8 cellular contexts compared by ENCODE assay signal in the genomic region with DNA sequence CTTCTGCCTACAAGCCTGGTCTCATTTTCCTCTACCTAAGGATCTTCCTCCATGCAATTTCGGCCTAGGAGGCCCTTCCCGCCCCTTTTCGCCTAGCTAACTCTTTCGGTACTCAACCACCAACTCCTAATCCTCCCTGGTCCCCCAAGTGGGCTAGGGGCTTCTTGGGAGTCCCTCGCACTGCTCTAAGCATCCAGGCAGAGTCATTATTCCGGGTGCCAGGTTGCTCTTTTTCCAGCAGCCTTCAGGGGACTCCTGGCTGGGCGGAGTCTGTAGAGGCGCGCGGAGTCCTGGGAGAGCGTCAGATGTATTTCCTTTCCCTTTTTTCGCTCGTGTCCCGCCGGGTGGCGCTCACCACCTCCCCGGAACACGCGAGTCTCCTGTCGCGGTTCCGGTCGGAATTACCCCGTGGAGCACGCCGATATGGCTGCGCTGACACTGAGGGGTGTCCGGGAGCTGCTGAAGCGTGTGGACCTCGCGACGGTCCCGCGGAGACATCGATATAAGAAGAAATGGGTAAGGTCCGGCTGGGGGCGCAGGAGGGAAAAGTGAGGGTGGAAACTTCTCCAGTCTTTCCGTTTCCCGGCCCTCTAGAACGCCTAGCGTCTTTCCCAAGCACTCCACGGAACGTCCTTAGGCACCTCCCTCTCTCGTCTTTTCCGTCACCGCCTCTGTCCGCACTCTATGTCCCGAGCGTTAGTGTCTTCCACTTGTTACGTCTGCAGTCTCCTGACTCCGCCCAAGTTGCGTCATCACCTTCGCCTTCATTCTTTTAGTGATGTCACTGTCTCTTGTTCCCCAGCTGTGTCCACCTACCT. TPM values are rescaled to one million over a fixed set of nuclear protein-coding genes. Genes with fewer than 3 reads are reported as not detected.
DNase-seq lines count a peak whose midpoint lies in the region; ATAC-seq, FAIRE-seq and TF ChIP-seq lines count a peak whose summit lies in the region.

Gene NSUN4, plus strand, starts transcription at position 404 of the 818 bp plus-strand sequence. Its CDS starts 20 bp downstream, at position 424.

- peak; percentile 65 to 72 (median 69) for TF ChIP-seq CTCF in H1 (IDR thresholded peaks at IDR 0.05; ENCODE audit: control extremely low read depth in 1 of 3, insufficient read depth in 1 of 3, low read depth in 1 of 3, low read length in 3 of 3)

- WGBS in H1 (ENCODE audit: extremely low coverage in 1 of 2, insufficient coverage in 1 of 2, insufficient read length in 1 of 2, insufficient replicate concordance in 2 of 2, low coverage in 1 of 2, low lambda C conversion rate in 2 of 2, missing lambda C conversion rate in 1 of 2), 2 experiments: 2% methylated on average over 50 of the region's 53 CpGs; no CpG with 5 or more reads in 1 of the 2 experiments
- under 1% methylated on average over 44 of the region's 53 CpGs for WGBS in mesenchymal stem cell

- DNase-seq in COLO829 (ENCODE audit: low spot score): peak; percentile 90
- peak; percentile 95 for DNase-seq in HT-29 (ENCODE audit: low spot score)
- DNase-seq in NOMO-1 treated with DMSO at 0.1 percent for 48 hours (lab: John Stamatoyannopoulos, UW; ENCODE audit: unreplicated experiment): peak; percentile 89
- DNase-seq in activated CD8-positive, alpha-beta memory T cell treated with anti-CD3 and anti-CD28 coated beads for 48 hours (ENCODE audit: low read depth in 2 of 3, low spot score in 2 of 3): peak; percentile 54 to 68 (median 62)
- DNase-seq in H1 (ENCODE audit: low read depth in 1 of 2, low spot score in 2 of 2): peak; percentile 66 to 79
- peak; percentile 99 for DNase-seq in mesenchymal stem cell
- peak; percentile 65 for DNase-seq in stimulated activated CD8-positive, alpha-beta memory T cell treated with anti-CD3 and anti-CD28 coated beads, Interleukin-12 subunit alpha, Interleukin-12 subunit beta, amount 100 ng/mL, for 4 hours (ENCODE audit: low read depth)

- peak within 1 kb of the TSS; percentile 79 for H3K56ac ChIP-seq in H1 (replicated peaks; ENCODE audit: insufficient read length, low read depth, low read length)

- peak within 1 kb of the TSS; percentile 94 for H3K4ac ChIP-seq in H1 (replicated peaks; ENCODE audit: insufficient read length, low read depth, low read length)
- H3K4ac ChIP-seq in mesenchymal stem cell (ENCODE audit: low read depth in 1 of 2, low read length in 2 of 2): peak within 1 kb of the TSS; percentile 95 to 99

- H3K9me3 ChIP-seq in H1 (ENCODE audit: insufficient read depth in 2 of 2, low read depth in 1 of 2, low read length in 1 of 2) (no peaks in the 10 kb centered on the region), mesenchymal stem cell (ENCODE audit: control insufficient read depth, low read length) (no peaks in the 10 kb centered on the region)

- H2BK12ac ChIP-seq in H1 (ENCODE audit: low read depth, low read length): peak within 1 kb of the TSS; percentile 92
- H2BK12ac ChIP-seq in mesenchymal stem cell (ENCODE audit: low read length in 2 of 2): peak within 1 kb of the TSS; percentile 67 to 79

- H3K4me3 ChIP-seq in H1 (ENCODE audit: extremely low read depth in 1 of 4, insufficient read depth in 2 of 4, low read depth in 3 of 4, low read length in 4 of 4): peak within 1 kb of the TSS; percentile 72 to 91 (median 86)
- H3K4me3 ChIP-seq in mesenchymal stem cell (ENCODE audit: insufficient read depth in 1 of 2, low read depth in 1 of 2, low read length in 2 of 2): peak within 1 kb of the TSS; percentile 58 to 96

- H2BK15ac ChIP-seq in H1 (ENCODE audit: low read length) (peak within 1 kb of the TSS; percentile 61; the same call in 1 of the 2 replicates), mesenchymal stem cell (ENCODE audit: low read depth, poor library complexity, severe bottlenecking) (peak within 1 kb of the TSS; percentile 63)

- peaks cover 9% of the 10 kb centered on the region for H3K23me2 ChIP-seq in H1 (ENCODE audit: low read depth, low read length)

- peak within 1 kb of the TSS; percentile 99 for H3K18ac ChIP-seq in H1 (ENCODE audit: extremely low read depth, low read length)
- peak within 1 kb of the TSS; percentile 94 to 99 for H3K18ac ChIP-seq in mesenchymal stem cell (ENCODE audit: low read depth in 1 of 2, low read length in 2 of 2)

- H3K4me2 ChIP-seq in H1 (ENCODE audit: insufficient read depth in 1 of 2, low read depth in 2 of 2, low read length in 2 of 2) (peak within 1 kb of the TSS; percentile 67 to 79), mesenchymal stem cell (ENCODE audit: low read length, poor library complexity, severe bottlenecking) (peak within 1 kb of the TSS; percentile 89)

- 0 out of 2 replicates have a peak within 1 kb of the TSS, but pooled peaks have one; percentile 65 for H2AK5ac ChIP-seq in H1 (ENCODE audit: low read depth, low read length)
- peak within 1 kb of the TSS; percentile 93 for H2AK5ac ChIP-seq in mesenchymal stem cell (ENCODE audit: low read length, severe bottlenecking)

- peak; percentile 21 to 25; a peak in 3 of 4 replicates for TF ChIP-seq RAD21 in H1 (IDR thresholded peaks at IDR 0.05 in 1 of 2, conservative IDR thresholded peaks at IDR 0.05 in 1 of 2; ENCODE audit: low read depth in 2 of 2, low read length in 2 of 2)

- no peaks in the 10 kb centered on the region; a peak in 1 of 4 replicates for H3K79me2 ChIP-seq in H1 (ENCODE audit: control insufficient read depth in 1 of 2, insufficient read depth in 2 of 2, low read length in 2 of 2)

- H3K27ac ChIP-seq in H1 (ENCODE audit: low read depth, low read length) (peak within 1 kb of the TSS; percentile 83), mesenchymal stem cell (ENCODE audit: low read length, poor library complexity, severe bottlenecking) (peak within 1 kb of the TSS; percentile 99)

- TF ChIP-seq POLR2A in H1 (IDR thresholded peaks at IDR 0.05; ENCODE audit: control extremely low read depth in 1 of 2, low read depth in 2 of 2, low read length in 2 of 2): peak; percentile 69 to 74

- H2BK5ac ChIP-seq in H1 (ENCODE audit: low read depth, low read length) (peak within 1 kb of the TSS; percentile 93), mesenchymal stem cell (ENCODE audit: low read depth, low read length, poor library complexity, severe bottlenecking) (peak within 1 kb of the TSS; percentile 93)

- 0 out of 3 replicates have a peak, but pooled peaks of 1 of the 2 experiments have one; percentile 48 for TF ChIP-seq EP300 in H1 (IDR thresholded peaks at IDR 0.05; ENCODE audit: borderline replicate concordance in 1 of 2, low read depth in 2 of 2, low read length in 2 of 2)

- H4K91ac ChIP-seq in H1 (replicated peaks; ENCODE audit: insufficient read length, low read length) (peak within 1 kb of the TSS; percentile 94), mesenchymal stem cell (ENCODE audit: low read length) (peak within 1 kb of the TSS; percentile 91)

- H2BK120ac ChIP-seq in H1 (replicated peaks; ENCODE audit: low read depth, low read length) (peak within 1 kb of the TSS; percentile 19), mesenchymal stem cell (ENCODE audit: low read depth, low read length) (peak within 1 kb of the TSS; percentile 34)

- peaks cover 3% of the 10 kb centered on the region; the same call in 1 of the 2 replicates for H3K79me1 ChIP-seq in H1 (ENCODE audit: low read depth, low read length)
- peaks cover 33% of the 10 kb centered on the region for H3K79me1 ChIP-seq in mesenchymal stem cell (replicated peaks; ENCODE audit: low read length, poor library complexity, severe bottlenecking)

- H4K8ac ChIP-seq in H1 (ENCODE audit: extremely low read depth, insufficient read depth, low read length) (peak within 1 kb of the TSS; percentile 90), mesenchymal stem cell (ENCODE audit: low read length) (peak within 1 kb of the TSS; percentile 99)

- no peak within 1 kb of the TSS for H3K23ac ChIP-seq in H1 (ENCODE audit: insufficient read length)
- peak within 1 kb of the TSS in 1 of 2 experiments; percentile 26 for H3K23ac ChIP-seq in mesenchymal stem cell (ENCODE audit: low read length in 2 of 2)

- peak within 1 kb of the TSS; percentile 91 for H4K5ac ChIP-seq in H1 (ENCODE audit: insufficient read length, low read depth, low read length)

- H3K14ac ChIP-seq in H1 (ENCODE audit: insufficient read length) (no peak within 1 kb of the TSS), mesenchymal stem cell (ENCODE audit: low read length in 2 of 2) (peak within 1 kb of the TSS in 1 of 2 experiments; percentile 90)

- H3K27me3 ChIP-seq in H1 (replicated peaks in 1 of 4; ENCODE audit: control insufficient read depth in 3 of 4, extremely low read depth in 1 of 4, insufficient read depth in 3 of 4, low read length in 3 of 4): no peaks in the 10 kb centered on the region
- no peaks in the 10 kb centered on the region for H3K27me3 ChIP-seq in mesenchymal stem cell (ENCODE audit: control insufficient read depth in 1 of 2, insufficient read depth in 1 of 2, low read length in 2 of 2)

- CTCF ChIA-PET in H1 (lab: Charles Lee; ENCODE audit: partially characterized antibody): interaction anchor here (0.7 to 2.8 kb wide), 19 partner anchors 10 to 277 kb away, joined by 3 to 21 read pairs (median 4); partner anchors contain the start of genes LRRC41 and UQCRH

- peak within 1 kb of the TSS; percentile 13 to 84 (median 78) for H3K9ac ChIP-seq in H1 (replicated peaks in 1 of 4; ENCODE audit: extremely low read depth in 1 of 4, low read depth in 3 of 4, low read length in 3 of 4)
- H3K9ac ChIP-seq in mesenchymal stem cell (ENCODE audit: low read length): peak within 1 kb of the TSS; percentile 99

- peak; percentile 55 for ATAC-seq in GM19468 (IDR thresholded peaks at IDR 0.05; ENCODE audit: extremely low read depth, unreplicated experiment)

- H3K36me3 ChIP-seq in H1 (ENCODE audit: control insufficient read depth in 2 of 4, insufficient read depth in 4 of 4, low read length in 3 of 4) (peaks cover 0 to 18% (median 11%) of the 10 kb centered on the region in 4 experiments; a peak in 6 of 8 replicates), mesenchymal stem cell (ENCODE audit: control insufficient read depth in 1 of 2, insufficient read depth in 2 of 2, low read depth in 1 of 2, low read length in 2 of 2) (peaks cover 33 to 35% of the 10 kb centered on the region in 2 experiments)

- POLR2A ChIA-PET in H1 (lab: Charles Lee; ENCODE audit: partially characterized antibody): interaction anchor here (0.6 to 4.0 kb wide), 19 partner anchors 9 to 413 kb away, joined by 3 to 25 read pairs (median 5); partner anchors contain the start of genes LRRC41, RAD54L and UQCRH

- peaks cover 0 to 7% (median 4%) of the 10 kb centered on the region in 4 experiments; a peak in 4 of 7 replicates for H3K4me1 ChIP-seq in H1 (replicated peaks in 1 of 4; ENCODE audit: control insufficient read depth in 3 of 4, insufficient read depth in 4 of 4, low read length in 3 of 4)
- H3K4me1 ChIP-seq in mesenchymal stem cell (ENCODE audit: control insufficient read depth, insufficient read depth, low read depth, low read length): peaks cover 15% of the 10 kb centered on the region

- peaks cover 0 to 5% of the 10 kb centered on the region in 2 experiments for H4K20me1 ChIP-seq in H1 (replicated peaks in 1 of 2; ENCODE audit: control insufficient read depth in 1 of 2, insufficient read depth in 2 of 2, low read length in 2 of 2)

- 0 out of 2 replicates have a peak within 1 kb of the TSS, but pooled peaks have one; percentile 61 for H2BK20ac ChIP-seq in H1 (ENCODE audit: low read length)

- peak; percentile 13 for FAIRE-seq in H1 (lab: Jason Lieb, UNC)

- peak within 1 kb of the TSS; percentile 74 for H2AFZ ChIP-seq in H1 (ENCODE audit: low read length)
- H2AFZ ChIP-seq in mesenchymal stem cell (ENCODE audit: low read depth, low read length): peak within 1 kb of the TSS; percentile 84

RNA-seq across cellular contexts. Expression of gene NSUN4, which starts in this region (rescaled TPM):
- 6.8 and 24.8 TPM in 2 replicates for total RNA-seq in HT-29 (2014; rRNA removed; shearing (Covaris generic))
- total RNA-seq in H1 (2021; fragmentation: NEBNext Ultra II Directional; extraction: Animal tissue kit (Norgen Biotek cat#: 25700)): 13.7 and 15.7 TPM in 2 replicates
- 9.7 and 12.2 TPM in 2 replicates for polyA plus RNA-seq in H1 (2011; rRNA removed)
- 14.8 TPM for polyA plus RNA-seq in H1 (2011; cell fraction: cytosol; rRNA removed)
- 19.8 TPM for polyA plus RNA-seq in H1 (2011; cell fraction: nucleus; rRNA removed)
- 10.3 to 13.3 TPM (median 11.7 TPM) in 4 replicates for polyA plus RNA-seq in H1 (2012, experiment 1 of 2)
- polyA plus RNA-seq in H1 (2012, experiment 2 of 2): 7.3 TPM
- polyA plus RNA-seq in H1 (2013, experiment 1 of 2): 14.2 TPM
- 14.1 TPM for polyA plus RNA-seq in H1 (2013, experiment 2 of 2)
- 40.3 and 52.7 TPM in 2 replicates for polyA minus RNA-seq in H1 (2011; rRNA and poly(A)+ RNA removed)
- 12.5 TPM for polyA minus RNA-seq in H1 (2011; cell fraction: cytosol; rRNA and poly(A)+ RNA removed)
- polyA minus RNA-seq in H1 (2011; cell fraction: nucleus; rRNA and poly(A)+ RNA removed): 22.4 TPM
- polyA plus RNA-seq in mesenchymal stem cell (2013, experiment 1 of 2): 12.0 TPM
- polyA plus RNA-seq in mesenchymal stem cell (2013, experiment 2 of 2): 13.8 TPM

Comparison
In these comparisons a context has a peak if more than half of its experiments do, and no peak if none do; other contexts are left out.
1. Peak in every context shown above with its lines: DNase-seq, ATAC-seq, H3K4me3 ChIP-seq and H3K27ac ChIP-seq.